ENCODE assay signal across 8 cellular contexts in genomic region chr12:18224745-18225144, GRCh38. TPM values are rescaled to one million over a fixed set of nuclear protein-coding genes. Genes with fewer than 3 reads are reported as not detected.
DNase-seq lines count a peak whose midpoint lies in the region; ATAC-seq, FAIRE-seq and TF ChIP-seq lines count a peak whose summit lies in the region.

No MANE protein-coding gene starts in this region.

- POLR2A ChIA-PET in GM12878 (lab: Charles Lee): no interaction called here

- peak; percentile 8 to 40 (median 22); a peak in 2 of 6 replicates for TF ChIP-seq CTCF in GM12878 (IDR thresholded peaks at IDR 0.05 in 2 of 3, conservative IDR thresholded peaks at IDR 0.05 in 1 of 3; ENCODE audit: control insufficient read depth in 2 of 3, extremely low read depth in 1 of 3, insufficient read depth in 1 of 3, low read depth in 3 of 3, low read length in 3 of 3)
- peak; percentile 36 for TF ChIP-seq CTCF in lower lobe of right lung (IDR thresholded peaks at IDR 0.05)

- peak; percentile 46 for ATAC-seq in GM18858 (IDR thresholded peaks at IDR 0.05; ENCODE audit: unreplicated experiment)
- ATAC-seq in GM12878: peak; percentile 37; the same call in 1 of the 3 replicates
- peak in 1 of 2 donors; percentile 54 for ATAC-seq in lower lobe of right lung
- ATAC-seq in HG02840 (IDR thresholded peaks at IDR 0.05; ENCODE audit: low FRiP score, unreplicated experiment): no peak
- ATAC-seq in HG02970 (IDR thresholded peaks at IDR 0.05; ENCODE audit: low FRiP score, unreplicated experiment): no peak

- intact Hi-C loops in GM12878 (cut with micrococcal nuclease; ENCODE audit: unreplicated experiment): loop anchor here (1.0 to 2.0 kb wide), 2 partner anchors 66 to 84 kb away; no protein-coding TSS in a partner anchor
- intact Hi-C loops in lower lobe of right lung (cut with DNase I): loop anchor here (10.0 kb wide), 1 partner anchor 80 kb away; no protein-coding TSS in a partner anchor

- H3K4me3 ChIP-seq in GM12878: no peak overlapping the region
- no peak overlapping the region for H3K4me3 ChIP-seq in lower lobe of right lung

- no peaks in the 10 kb centered on the region for H3K9me3 ChIP-seq in GM12878 (replicated peaks; ENCODE audit: control insufficient read depth, insufficient read depth, low read length)
- no peaks in the 10 kb centered on the region for H3K9me3 ChIP-seq in lower lobe of right lung

- no peak overlapping the region for H3K4me2 ChIP-seq in GM12878 (ENCODE audit: control insufficient read depth, insufficient read depth)

- RAD21 ChIA-PET in GM12878 (lab: Charles Lee; ENCODE audit: unreplicated experiment): interaction anchor here (0.9 to 1.9 kb wide), 3 partner anchors 63 to 85 kb away, joined by 3 to 11 read pairs (median 4); no protein-coding TSS in a partner anchor

- no peaks in the 10 kb centered on the region for H3K4me1 ChIP-seq in GM12878 (ENCODE audit: control insufficient read depth, insufficient read depth, low read length)
- H3K4me1 ChIP-seq in lower lobe of right lung: no peaks in the 10 kb centered on the region

- no peaks in the 10 kb centered on the region for H4K20me1 ChIP-seq in GM12878 (ENCODE audit: control insufficient read depth, insufficient read depth)

- no peak overlapping the region for H3K9ac ChIP-seq in GM12878 (ENCODE audit: control insufficient read depth, insufficient read depth, low read length)

- no peak for TF ChIP-seq EP300 in GM12878 (IDR thresholded peaks at IDR 0.05; ENCODE audit: borderline replicate concordance in 1 of 2, control insufficient read depth in 1 of 2, low read depth in 2 of 2, low read length in 2 of 2)

- no peak for TF ChIP-seq POLR2A in GM12878 (IDR thresholded peaks at IDR 0.05; ENCODE audit: low read depth, low read length)

- H2AFZ ChIP-seq in GM12878 (ENCODE audit: control insufficient read depth, low read depth, low read length): no peak overlapping the region

- H3K36me3 ChIP-seq in GM12878 (ENCODE audit: control insufficient read depth in 2 of 2, insufficient read depth in 2 of 2, low read length in 1 of 2) (no peaks in the 10 kb centered on the region), lower lobe of right lung (no peaks in the 10 kb centered on the region)

- DNase-seq in NCI-H1694 (lab: John Stamatoyannopoulos, UW) (peak; percentile 66), GM12878 (ENCODE audit: low read depth, low spot score) (no peak), lower lobe of right lung (no peak), mesenteric fat pad (ENCODE audit: low spot score) (no peak)
- no peak for DNase-seq in activated CD8-positive, alpha-beta memory T cell treated with anti-CD3 and anti-CD28 coated beads, Interleukin-2, amount 50 U/mL, for 4 hours

- BruUV-seq in GM12878 (replicated peaks; lab: Mats Ljungman, UMichigan): no TSS peak

- FAIRE-seq in GM12878 (lab: Jason Lieb, UNC): no peak

- SMC1A ChIA-PET in GM12878 (lab: Charles Lee; ENCODE audit: uncharacterized antibody, unreplicated experiment): interaction anchor here (1.1 to 2.0 kb wide), 4 partner anchors 66 to 88 kb away, joined by 4 to 6 read pairs (median 5); no protein-coding TSS in a partner anchor

- peak; percentile 72 for TF ChIP-seq RAD21 in GM12878 (IDR thresholded peaks at IDR 0.05; ENCODE audit: insufficient read depth, low read depth, low read length)

- H3K27ac ChIP-seq in GM12878 (ENCODE audit: control insufficient read depth, insufficient read depth) (no peak overlapping the region), lower lobe of right lung (no peak overlapping the region)

- H3K27me3 ChIP-seq in GM12878 (replicated peaks in 1 of 2; ENCODE audit: control insufficient read depth in 2 of 2, insufficient read depth in 2 of 2, low read length in 1 of 2) (no peaks in the 10 kb centered on the region), lower lobe of right lung (ENCODE audit: low read depth) (no peaks in the 10 kb centered on the region)

- no peaks in the 10 kb centered on the region for H3K79me2 ChIP-seq in GM12878 (ENCODE audit: control insufficient read depth, insufficient read depth, low read length)

- in situ Hi-C loops in GM12878 (cut with MboI): no loop called here

- CTCF ChIA-PET in GM12878 (lab: Yijun Ruan, JAX): interaction anchor here (0.5 to 1.3 kb wide), 7 partner anchors 13 to 1439 kb away, joined by 3 to 8 read pairs (median 5); no protein-coding TSS in a partner anchor

TF ChIP-seq in GM12878, 131 proteins besides CTCF, POLR2A, EP300 and RAD21:
- peak; percentile 46; the same call in 1 of the 2 replicates for TF ChIP-seq SMC3 (IDR thresholded peaks at IDR 0.05; ENCODE audit: borderline replicate concordance, low read length)
- TF ChIP-seq SMAD5 (IDR thresholded peaks at IDR 0.05; ENCODE audit: low read depth): no peak

RNA-seq across cellular contexts. Expression of gene PIK3C2G, which starts 36.6 kb away (rescaled TPM):
- total RNA-seq in GM12878 (2013; cell fraction: nucleolus; rRNA removed): not detected in 2 replicates
- total RNA-seq in GM12878 (2014; rRNA removed) (not detected in 2 replicates), GM12878 (2014; rRNA removed; fragmentation: Illumina TruSeq; extraction: Trizol) (not detected in 2 replicates), GM12878 (2021) (not detected in 2 replicates), lower lobe of right lung (0.59 TPM), mesenteric fat pad (0.13 TPM)
- not detected for polyA plus RNA-seq in GM12878 (2011; ENCODE audit: low read depth)
- polyA plus RNA-seq in GM12878 (2011; rRNA removed) (not detected in 2 replicates), GM12878 (2014; fragmentation: Illumina TruSeq; extraction: Trizol) (not detected in 2 replicates), GM12878 (2014; fragmentation: Nextera tagmentation; extraction: Ambion mirVana) (not detected), GM12878 (2014; rRNA removed) (not detected in 2 replicates), GM12878 (2016; fragmentation: Nextera tagmentation; extraction: Ambion mirVana) (not detected)
- not detected in 2 replicates for polyA plus RNA-seq in GM12878 (2011; cell fraction: cytosol; rRNA removed)
- not detected in 2 replicates for polyA plus RNA-seq in GM12878 (2011; cell fraction: nucleus; rRNA removed)
- not detected in 2 replicates for polyA plus RNA-seq in GM12878 (2012)
- not detected in 2 replicates for polyA minus RNA-seq in GM12878 (2011; rRNA and poly(A)+ RNA removed)
- not detected in 2 replicates for polyA minus RNA-seq in GM12878 (2011; cell fraction: cytosol; rRNA and poly(A)+ RNA removed)
- not detected in 2 replicates for polyA minus RNA-seq in GM12878 (2011; cell fraction: nucleus; rRNA and poly(A)+ RNA removed)

Comparison
In these comparisons a context has a peak if more than half of its experiments do, and no peak if none do; other contexts are left out.
1. ATAC-seq: peak in GM18858 (single experiment) and GM12878 (single experiment); none in HG02840 (single experiment) and HG02970 (single experiment).